Comparison of ENCODE assay signal across 8 cellular contexts in genomic region chr7:77798394-77799077, GRCh38. TPM values are rescaled to one million over a fixed set of nuclear protein-coding genes. Genes with fewer than 3 reads are reported as not detected.
DNase-seq lines count a peak whose midpoint lies in the region; ATAC-seq and TF ChIP-seq lines count a peak whose summit lies in the region.

PHTF2 (plus strand) TSS chr7:77798773.
TMEM60 (minus strand) TSS chr7:77798434; CDS start chr7:77794373, 4,061 bp downstream.

- peaks cover 12% of the 10 kb centered on the region for H3K4me1 ChIP-seq in hepatocyte (ENCODE audit: insufficient read depth)

- peak within 1 kb of the TSS; percentile 86 for H3K27ac ChIP-seq in 22Rv1
- peak within 1 kb of the TSS; percentile 82 for H3K27ac ChIP-seq in hepatocyte

- H3K4me2 ChIP-seq in hepatocyte: peak within 1 kb of the TSS; percentile 84

- H3K4me3 ChIP-seq in astrocyte of the spinal cord (ENCODE audit: low read depth, low read length) (peak within 1 kb of the TSS; percentile 76), hepatocyte (peak within 1 kb of the TSS; percentile 72)

- H3K27me3 ChIP-seq in hepatocyte: no peaks in the 10 kb centered on the region

- peak within 1 kb of the TSS; percentile 70 for H2AFZ ChIP-seq in hepatocyte

- WGBS in hepatocyte (ENCODE audit: low lambda C conversion rate, missing lambda C conversion rate): under 1% methylated on average over 58 of the region's 61 CpGs

- H3K36me3 ChIP-seq in hepatocyte (replicated peaks; ENCODE audit: insufficient read depth, low read depth): no peaks in the 10 kb centered on the region

- H3K79me2 ChIP-seq in hepatocyte: peaks cover 69% of the 10 kb centered on the region

- DNase-seq in NCI-H2081 (lab: John Stamatoyannopoulos, UW) (peak; percentile 100), T1000 (lab: John Stamatoyannopoulos, UW) (peak; percentile 97), astrocyte of the spinal cord (ENCODE audit: low read depth, low spot score) (peak; percentile 100), hepatocyte (ENCODE audit: low spot score) (peak; percentile 99), renal cortical epithelial cell (ENCODE audit: low read depth) (peak; percentile 99)

- in situ Hi-C loops in astrocyte of the spinal cord (cut with HindIII; ENCODE audit: low sequenced_read_pairs): no loop called here

- peak; percentile 83 for TF ChIP-seq CTCF in 22Rv1 (IDR thresholded peaks at IDR 0.05)
- TF ChIP-seq CTCF in astrocyte of the spinal cord (IDR thresholded peaks at IDR 0.05; ENCODE audit: low read depth, low read length): peak; percentile 61
- TF ChIP-seq CTCF in hepatocyte (IDR thresholded peaks at IDR 0.05; ENCODE audit: poor library complexity): peak; percentile 55

- H3K9me3 ChIP-seq in hepatocyte (ENCODE audit: low read depth): no peaks in the 10 kb centered on the region

- no peaks in the 10 kb centered on the region for H4K20me1 ChIP-seq in hepatocyte (ENCODE audit: insufficient read depth, poor library complexity, severe bottlenecking)

- ATAC-seq in GM18511 (IDR thresholded peaks at IDR 0.05; ENCODE audit: unreplicated experiment) (peak; percentile 91), HG03039 (IDR thresholded peaks at IDR 0.05; ENCODE audit: unreplicated experiment) (peak; percentile 87)

- H3K9me2 ChIP-seq in hepatocyte (replicated peaks; ENCODE audit: insufficient read depth): no peaks in the 10 kb centered on the region

RNA-seq across cellular contexts. Expression of gene PHTF2, which starts in this region (rescaled TPM):
- total RNA-seq in hepatocyte (26.9 and 27.1 TPM in 2 replicates), renal cortical epithelial cell (8.2 and 9.4 TPM in 2 replicates)
- 13.3 and 15.7 TPM in 2 replicates for polyA plus RNA-seq in hepatocyte

RNA-seq across cellular contexts. Expression of gene TMEM60, which starts in this region (rescaled TPM):
- total RNA-seq in hepatocyte: 19.7 and 24.2 TPM in 2 replicates
- polyA plus RNA-seq in hepatocyte: 29.2 and 29.9 TPM in 2 replicates
- total RNA-seq in renal cortical epithelial cell: 12.0 and 12.9 TPM in 2 replicates

Comparison
In these comparisons a context has a peak if more than half of its experiments do, and no peak if none do; other contexts are left out.
1. Peak in every context shown above with its lines: DNase-seq, ATAC-seq, H3K4me3 ChIP-seq and H3K27ac ChIP-seq.